In genomic region chr9:74092491-74092834, GRCh38 we compare ENCODE assay signal across 31 cellular contexts.
"Had no signal": no experiment of that assay in that cellular context is flagged by ENCODE, and none has a peak within 500 bp of the region (broad histone marks: within the 10 kb centered on the region; RNA-seq: fewer than 3 reads in every experiment).

No MANE protein-coding gene starts in this region.

- H3K36me3 Mint-ChIP-seq: naive thymus-derived CD8-positive, alpha-beta T cell; stimulated activated effector memory CD8-positive, alpha-beta T cell treated with anti-CD3 and anti-CD28 coated beads, Interleukin-12 subunit alpha, Interleukin-12 subunit beta, amount 100 ng/mL, for 72 hours had no signal

- H3K27ac Mint-ChIP-seq: immature natural killer cell; naive thymus-derived CD8-positive, alpha-beta T cell; nephron; stimulated activated effector memory CD8-positive, alpha-beta T cell treated with anti-CD3 and anti-CD28 coated beads, Interleukin-12 subunit alpha, Interleukin-12 subunit beta, amount 100 ng/mL, for 72 hours; stimulated activated naive CD8-positive, alpha-beta T cell treated with anti-CD3 and anti-CD28 coated beads, Interleukin-15, Interleukin-2, amounts not matched to agents 100 ng/mL and 50 ng/mL, for 24 hours had no signal

- H3K27me3 Mint-ChIP-seq: stimulated activated naive CD8-positive, alpha-beta T cell treated with anti-CD3 and anti-CD28 coated beads, Interleukin-15, Interleukin-2, amounts not matched to agents 100 ng/mL and 50 ng/mL, for 24 hours had no signal

- H3K9me3 Mint-ChIP-seq: nephron, neural crest cell had no signal

- H3K9me3 ChIP-seq: left lung, lower lobe of right lung, pancreas, prostate gland, spleen, suprapubic skin, thoracic aorta, tibial artery, upper lobe of right lung had no signal

- H3K4me3 Mint-ChIP-seq: immature natural killer cell; naive thymus-derived CD8-positive, alpha-beta T cell; nephron; neural crest cell; stimulated activated effector memory CD8-positive, alpha-beta T cell treated with anti-CD3 and anti-CD28 coated beads, Interleukin-12 subunit alpha, Interleukin-12 subunit beta, amount 100 ng/mL, for 72 hours; stimulated activated naive CD8-positive, alpha-beta T cell treated with anti-CD3 and anti-CD28 coated beads, Interleukin-15, Interleukin-2, amounts not matched to agents 100 ng/mL and 50 ng/mL, for 24 hours had no signal

- FAIRE-seq: islet of Langerhans, kidney, pancreas, urothelium cell line had no signal

- H3K27me3 ChIP-seq: left lung, pancreas, spleen, suprapubic skin, tibial artery, upper lobe of right lung had no signal

- H3K4me1 ChIP-seq: left lung, lower lobe of right lung, pancreas, prostate gland, spleen, suprapubic skin, tibial artery, upper lobe of right lung had no signal

- DNase-seq: hypothalamus; immature natural killer cell; kidney; left colon; left lung; lower lobe of right lung; mammary epithelial cell; mesenchymal stem cell; naive thymus-derived CD8-positive, alpha-beta T cell; nucleus accumbens; pancreas; posterior cingulate gyrus; retina; right cardiac atrium; spleen; stimulated activated CD4-positive, alpha-beta T cell treated with anti-CD3 and anti-CD28 coated beads, Interleukin-4, amount 100 ng/mL, for 24 hours; stimulated activated naive CD4-positive, alpha-beta T cell; tibial artery; trophoblast cell had no signal

- H3K27ac ChIP-seq: left lung, lower lobe of right lung, pancreas, prostate gland, skin epidermis, spleen, suprapubic skin, thoracic aorta, tibial artery, upper lobe of right lung had no signal

- H3K36me3 ChIP-seq: left lung, lower lobe of right lung, pancreas, prostate gland, spleen, suprapubic skin, thoracic aorta, tibial artery, upper lobe of right lung had no signal

- ATAC-seq: left colon; left lung; lower lobe of right lung; naive thymus-derived CD8-positive, alpha-beta T cell; pancreas; right cardiac atrium; sciatic nerve; stimulated activated effector memory CD8-positive, alpha-beta T cell treated with anti-CD3 and anti-CD28 coated beads, Interleukin-12 subunit alpha, Interleukin-12 subunit beta, amount 100 ng/mL, for 72 hours; upper lobe of right lung had no signal

- H3K4me3 ChIP-seq: left lung, lower lobe of right lung, pancreas, prostate gland, skin epidermis, spleen, suprapubic skin, thoracic aorta, tibial artery, upper lobe of right lung had no signal

- H3K4me1 Mint-ChIP-seq: immature natural killer cell; naive thymus-derived CD8-positive, alpha-beta T cell; nephron; stimulated activated effector memory CD8-positive, alpha-beta T cell treated with anti-CD3 and anti-CD28 coated beads, Interleukin-12 subunit alpha, Interleukin-12 subunit beta, amount 100 ng/mL, for 72 hours had no signal
